Comparison of ENCODE assay signal across 8 cellular contexts in genomic region chr1:1959840-1960479, GRCh38. TPM values are rescaled to one million over a fixed set of nuclear protein-coding genes. Genes with fewer than 3 reads are reported as not detected.
DNase-seq lines count a peak whose midpoint lies in the region; ATAC-seq and TF ChIP-seq lines count a peak whose summit lies in the region.

No MANE protein-coding gene starts in this region.

- no peak overlapping the region for H3K27ac ChIP-seq in CD4-positive, CD25-positive, alpha-beta regulatory T cell (ENCODE audit: insufficient read depth, low read length, poor library complexity, severe bottlenecking)
- H3K27ac ChIP-seq in HL-60 (replicated peaks) (no peak overlapping the region), OCI-LY3 (ENCODE audit: low read length) (no peak overlapping the region)

- no peak overlapping the region for H3K4me3 Mint-ChIP-seq in CD4-positive, CD25-positive, alpha-beta regulatory T cell
- no peak overlapping the region for H3K4me3 Mint-ChIP-seq in natural killer cell

- no peaks in the 10 kb centered on the region for H3K79me2 ChIP-seq in OCI-LY3 (ENCODE audit: low read length)

- no peak overlapping the region for H3K9ac ChIP-seq in OCI-LY3 (ENCODE audit: low read length)

- no peaks in the 10 kb centered on the region for H3K36me3 Mint-ChIP-seq in CD4-positive, CD25-positive, alpha-beta regulatory T cell
- H3K36me3 Mint-ChIP-seq in natural killer cell, result no peaks in the 10 kb centered on the region

- no peaks in the 10 kb centered on the region for H3K4me1 ChIP-seq in CD4-positive, CD25-positive, alpha-beta regulatory T cell (ENCODE audit: control insufficient read depth, insufficient read depth, low read length, poor library complexity, severe bottlenecking)
- no peaks in the 10 kb centered on the region for H3K4me1 ChIP-seq in OCI-LY3 (ENCODE audit: low read length)

- H3K27ac Mint-ChIP-seq in CD4-positive, CD25-positive, alpha-beta regulatory T cell, result no peak overlapping the region
- no peak overlapping the region for H3K27ac Mint-ChIP-seq in natural killer cell

- intact Hi-C loops in natural killer cell (cut with micrococcal nuclease), result no loop called here

- H3K9me3 Mint-ChIP-seq in CD4-positive, CD25-positive, alpha-beta regulatory T cell, result peaks cover 0 to 4% (median 0%) of the 10 kb centered on the region in 7 donors
- peaks cover 0 to under 1% of the 10 kb centered on the region in 2 donors for H3K9me3 Mint-ChIP-seq in natural killer cell

- no peak overlapping the region for H3K4me3 ChIP-seq in CD4-positive, CD25-positive, alpha-beta regulatory T cell (ENCODE audit: low read depth, low read length)
- H3K4me3 ChIP-seq in HL-60 (replicated peaks; ENCODE audit: insufficient read depth, low read length) (no peak overlapping the region), OCI-LY3 (ENCODE audit: low read length) (no peak overlapping the region)

- no peaks in the 10 kb centered on the region for H3K27me3 ChIP-seq in CD4-positive, CD25-positive, alpha-beta regulatory T cell (ENCODE audit: control insufficient read depth, insufficient read depth, low read length)
- H3K27me3 ChIP-seq in HL-60 (ENCODE audit: insufficient read depth, poor library complexity, severe bottlenecking) (peaks cover 4% of the 10 kb centered on the region), OCI-LY3 (ENCODE audit: low read depth, low read length) (peaks cover 8% of the 10 kb centered on the region; the same call in 1 of the 2 replicates)

- H3K4me1 Mint-ChIP-seq in CD4-positive, CD25-positive, alpha-beta regulatory T cell, result peaks cover 0 to 5% (median 0%) of the 10 kb centered on the region in 4 donors
- H3K4me1 Mint-ChIP-seq in natural killer cell, result peaks cover 0 to 2% of the 10 kb centered on the region in 2 donors

- DNase-seq in CD4-positive, CD25-positive, alpha-beta regulatory T cell, result peak; percentile 9 to 54 (median 23)
- peak in 1 of 2 experiments; percentile 79 for DNase-seq in HL-60 (ENCODE audit: low read depth in 1 of 2, low spot score in 1 of 2)
- peak; percentile 81 for DNase-seq in activated T-cell treated with anti-CD3 and anti-CD28 coated beads for 48 hours (ENCODE audit: low read depth)
- DNase-seq in fibroblast of gingiva (ENCODE audit: low read depth), result peak; percentile 40
- DNase-seq in natural killer cell, result no peak
- peak in 5 of 6 experiments; percentile 37 to 61 (median 44) for DNase-seq in stimulated activated naive CD4-positive, alpha-beta T cell (lab: John Stamatoyannopoulos, UW)

- H3K9me3 ChIP-seq in CD4-positive, CD25-positive, alpha-beta regulatory T cell (ENCODE audit: control insufficient read depth in 2 of 2, low read length in 2 of 2), result no peaks in the 10 kb centered on the region
- no peaks in the 10 kb centered on the region for H3K9me3 ChIP-seq in OCI-LY3 (ENCODE audit: insufficient read depth, low read length)

- no peaks in the 10 kb centered on the region for H4K20me1 ChIP-seq in OCI-LY3 (ENCODE audit: insufficient read depth, low read length)

- peak in 1 of 2 donors; percentile 45 for ATAC-seq in CD4-positive, CD25-positive, alpha-beta regulatory T cell (ENCODE audit: low read depth in 2 of 2)
- ATAC-seq in natural killer cell (peak in 2 of 3 donors; percentile 57 to 68), GM18519 (IDR thresholded peaks at IDR 0.05; ENCODE audit: low FRiP score, unreplicated experiment) (no peak)

- H2AFZ ChIP-seq in OCI-LY3 (ENCODE audit: low read depth, low read length), result no peak overlapping the region

- H3K4me2 ChIP-seq in OCI-LY3 (ENCODE audit: low read length), result peak overlapping the region; percentile 10; the same call in 1 of the 2 replicates

- no peaks in the 10 kb centered on the region for H3K36me3 ChIP-seq in CD4-positive, CD25-positive, alpha-beta regulatory T cell (ENCODE audit: control insufficient read depth, insufficient read depth, low read length)
- no peaks in the 10 kb centered on the region for H3K36me3 ChIP-seq in OCI-LY3 (replicated peaks; ENCODE audit: low read depth, low read length)

- TF ChIP-seq CTCF in HL-60 (IDR thresholded peaks at IDR 0.05; ENCODE audit: insufficient read depth, low read length) (peak; percentile 82), OCI-LY3 (IDR thresholded peaks at IDR 0.05; ENCODE audit: low read depth, low read length) (peak; percentile 82), natural killer cell (IDR thresholded peaks at IDR 0.05) (no peak)

- H3K27me3 Mint-ChIP-seq in CD4-positive, CD25-positive, alpha-beta regulatory T cell, result peaks cover 17% of the 10 kb centered on the region
- H3K27me3 Mint-ChIP-seq in natural killer cell (ENCODE audit: low read depth in 2 of 2), result peaks cover 16 to 20% of the 10 kb centered on the region in 2 donors

RNA-seq across cellular contexts. Expression of gene TMEM52, which starts 40.9 kb away (rescaled TPM):
- 0.62 TPM for total RNA-seq in CD4-positive, CD25-positive, alpha-beta regulatory T cell
- polyA plus RNA-seq in CD4-positive, CD25-positive, alpha-beta regulatory T cell, result under 1 TPM in 1 of 4 donors, not detected in 3; 0.50 TPM
- total RNA-seq in natural killer cell, result under 1 TPM in 1 of 3 donors, not detected in 2; 0.41 TPM

RNA-seq across cellular contexts. Expression of gene CFAP74, which starts 43.6 kb away (rescaled TPM):
- total RNA-seq in CD4-positive, CD25-positive, alpha-beta regulatory T cell, result not detected
- not detected for polyA plus RNA-seq in CD4-positive, CD25-positive, alpha-beta regulatory T cell
- not detected for total RNA-seq in natural killer cell

RNA-seq across cellular contexts. Expression of gene CALML6, which starts 44.9 kb away (rescaled TPM):
- not detected for total RNA-seq in CD4-positive, CD25-positive, alpha-beta regulatory T cell
- not detected for polyA plus RNA-seq in CD4-positive, CD25-positive, alpha-beta regulatory T cell
- 1 to 10 TPM; 2.1 to 3.9 (median 2.9) TPM for total RNA-seq in natural killer cell

RNA-seq across cellular contexts. Expression of gene GABRD, which starts 59.2 kb away (rescaled TPM):
- total RNA-seq in CD4-positive, CD25-positive, alpha-beta regulatory T cell, result 0.22 TPM
- polyA plus RNA-seq in CD4-positive, CD25-positive, alpha-beta regulatory T cell, result not detected
- under 1 TPM in 2 of 3 donors, not detected in 1; 0.19 to 0.33 TPM for total RNA-seq in natural killer cell
